Comparison of ENCODE assay signal across 8 cellular contexts in genomic region chr15:33086500-33087141, GRCh38.
DNase-seq lines count a peak whose midpoint lies in the region; ATAC-seq, FAIRE-seq and TF ChIP-seq lines count a peak whose summit lies in the region.

No MANE protein-coding gene starts in this region.

- no peak overlapping the region for H3K27ac ChIP-seq in astrocyte (ENCODE audit: low read depth, low read length)

- H3K4me3 Mint-ChIP-seq in activated T-cell treated with anti-CD3 and anti-CD28 coated beads, Interleukin-2, amount 50 U/mL, for 4 hours: no peak overlapping the region
- no peak overlapping the region for H3K4me3 Mint-ChIP-seq in astrocyte (ENCODE audit: unreplicated experiment)
- no peak overlapping the region for H3K4me3 Mint-ChIP-seq in activated T-helper 1 cell treated with anti-CD3 and anti-CD28 coated beads, Interleukin-12 subunit alpha, Interleukin-12 subunit beta, Interleukin-2, Interleukin-4 antibody, amounts not matched to agents 30 ng/mL and 10 ng/mL and 1 ng/mL, durations not matched to agents 14 hours and 24 hours and 36 hours

- no peaks in the 10 kb centered on the region for H3K27me3 ChIP-seq in astrocyte (ENCODE audit: insufficient read depth, low read length)
- H3K27me3 ChIP-seq in kidney epithelial cell (ENCODE audit: control insufficient read depth, insufficient read depth, low read length): no peaks in the 10 kb centered on the region

- H3K4me2 ChIP-seq in astrocyte (ENCODE audit: low read length): no peak overlapping the region

- H4K20me1 ChIP-seq in astrocyte (ENCODE audit: insufficient read depth, low read length): no peaks in the 10 kb centered on the region

- intact Hi-C loops in activated T-helper 1 cell treated with anti-CD3 and anti-CD28 coated beads, Interleukin-12 subunit alpha, Interleukin-12 subunit beta, Interleukin-2, Interleukin-4 antibody, amounts not matched to agents 30 ng/mL and 10 ng/mL and 1 ng/mL, durations not matched to agents 14 hours and 24 hours and 36 hours (cut with micrococcal nuclease): loop anchor here (1.0 to 10.0 kb wide), 5 partner anchors 46 to 614 kb away; no protein-coding TSS in a partner anchor

- H3K27ac Mint-ChIP-seq in astrocyte (ENCODE audit: unreplicated experiment): no peak overlapping the region
- H3K27ac Mint-ChIP-seq in activated T-helper 1 cell treated with anti-CD3 and anti-CD28 coated beads, Interleukin-12 subunit alpha, Interleukin-12 subunit beta, Interleukin-2, Interleukin-4 antibody, amounts not matched to agents 30 ng/mL and 10 ng/mL and 1 ng/mL, durations not matched to agents 14 hours and 24 hours and 36 hours: no peak overlapping the region

- no peaks in the 10 kb centered on the region for H3K36me3 Mint-ChIP-seq in activated T-cell treated with anti-CD3 and anti-CD28 coated beads, Interleukin-2, amount 50 U/mL, for 4 hours (ENCODE audit: insufficient read depth)
- no peaks in the 10 kb centered on the region for H3K36me3 Mint-ChIP-seq in astrocyte (ENCODE audit: low read depth, unreplicated experiment)
- H3K36me3 Mint-ChIP-seq in activated T-helper 1 cell treated with anti-CD3 and anti-CD28 coated beads, Interleukin-12 subunit alpha, Interleukin-12 subunit beta, Interleukin-2, Interleukin-4 antibody, amounts not matched to agents 30 ng/mL and 10 ng/mL and 1 ng/mL, durations not matched to agents 14 hours and 24 hours and 36 hours (ENCODE audit: low read depth): no peaks in the 10 kb centered on the region

- no peaks in the 10 kb centered on the region for H3K9me3 ChIP-seq in astrocyte (ENCODE audit: insufficient read depth, low read depth, low read length)

- FAIRE-seq in astrocyte (lab: Jason Lieb, UNC): peak; percentile 97

- H3K4me3 ChIP-seq in astrocyte (ENCODE audit: insufficient read depth, low read depth, low read length) (no peak overlapping the region), kidney epithelial cell (ENCODE audit: low read depth, low read length) (no peak overlapping the region)

- H3K79me2 ChIP-seq in astrocyte (ENCODE audit: insufficient read depth, low read length): no peaks in the 10 kb centered on the region

- H3K36me3 ChIP-seq in astrocyte (ENCODE audit: insufficient read depth, low read length): no peaks in the 10 kb centered on the region
- no peaks in the 10 kb centered on the region for H3K36me3 ChIP-seq in kidney epithelial cell (ENCODE audit: control insufficient read depth, insufficient read depth, low read length)

- ATAC-seq in activated T-cell treated with anti-CD3 and anti-CD28 coated beads, Interleukin-2, amount 50 U/mL, for 4 hours: peak; percentile 51 to 70
- ATAC-seq in HG03108 (IDR thresholded peaks at IDR 0.05; ENCODE audit: unreplicated experiment): no peak

- H3K9ac ChIP-seq in astrocyte (ENCODE audit: low read length): peak overlapping the region; percentile 9

- H2AFZ ChIP-seq in astrocyte (ENCODE audit: low read depth, low read length): no peak overlapping the region

- H3K27me3 Mint-ChIP-seq in activated T-cell treated with anti-CD3 and anti-CD28 coated beads, Interleukin-2, amount 50 U/mL, for 4 hours (ENCODE audit: low read depth): no peaks in the 10 kb centered on the region
- H3K27me3 Mint-ChIP-seq in astrocyte (ENCODE audit: low read depth, unreplicated experiment): no peaks in the 10 kb centered on the region
- peaks cover 4% of the 10 kb centered on the region for H3K27me3 Mint-ChIP-seq in activated T-helper 1 cell treated with anti-CD3 and anti-CD28 coated beads, Interleukin-12 subunit alpha, Interleukin-12 subunit beta, Interleukin-2, Interleukin-4 antibody, amounts not matched to agents 30 ng/mL and 10 ng/mL and 1 ng/mL, durations not matched to agents 14 hours and 24 hours and 36 hours (ENCODE audit: insufficient read depth)

- no peak for DNase-seq in activated T-cell treated with anti-CD3 and anti-CD28 coated beads, Interleukin-2, amount 50 U/mL, for 4 hours
- DNase-seq in activated T-cell treated with anti-CD3 and anti-CD28 coated beads for 4 hours (no peak), NCI-H1417 (lab: John Stamatoyannopoulos, UW) (peak; percentile 11 to 75 (median 30)), astrocyte (ENCODE audit: low read depth) (peak; percentile 60), kidney epithelial cell (ENCODE audit: low read depth) (no peak), cortex of kidney (lab: John Stamatoyannopoulos, UW) (no peak)
- DNase-seq in activated T-helper 1 cell treated with anti-CD3 and anti-CD28 coated beads, Interleukin-12 subunit alpha, Interleukin-12 subunit beta, Interleukin-2, Interleukin-4 antibody, amounts not matched to agents 30 ng/mL and 10 ng/mL and 1 ng/mL, durations not matched to agents 14 hours and 24 hours and 36 hours (ENCODE audit: low spot score): no peak

- peaks cover 8% of the 10 kb centered on the region for H3K4me1 ChIP-seq in astrocyte (ENCODE audit: insufficient read depth, low read length)

- H3K4me1 Mint-ChIP-seq in activated T-cell treated with anti-CD3 and anti-CD28 coated beads, Interleukin-2, amount 50 U/mL, for 4 hours (ENCODE audit: low read depth): peaks cover 5% of the 10 kb centered on the region
- H3K4me1 Mint-ChIP-seq in astrocyte (ENCODE audit: low read depth, unreplicated experiment): peaks cover 19% of the 10 kb centered on the region
- no peaks in the 10 kb centered on the region for H3K4me1 Mint-ChIP-seq in activated T-helper 1 cell treated with anti-CD3 and anti-CD28 coated beads, Interleukin-12 subunit alpha, Interleukin-12 subunit beta, Interleukin-2, Interleukin-4 antibody, amounts not matched to agents 30 ng/mL and 10 ng/mL and 1 ng/mL, durations not matched to agents 14 hours and 24 hours and 36 hours (ENCODE audit: low read depth)

- H3K9me3 Mint-ChIP-seq in activated T-cell treated with anti-CD3 and anti-CD28 coated beads, Interleukin-2, amount 50 U/mL, for 4 hours: no peaks in the 10 kb centered on the region
- no peaks in the 10 kb centered on the region for H3K9me3 Mint-ChIP-seq in astrocyte (ENCODE audit: unreplicated experiment)
- H3K9me3 Mint-ChIP-seq in activated T-helper 1 cell treated with anti-CD3 and anti-CD28 coated beads, Interleukin-12 subunit alpha, Interleukin-12 subunit beta, Interleukin-2, Interleukin-4 antibody, amounts not matched to agents 30 ng/mL and 10 ng/mL and 1 ng/mL, durations not matched to agents 14 hours and 24 hours and 36 hours: no peaks in the 10 kb centered on the region

- TF ChIP-seq CTCF in astrocyte (IDR thresholded peaks at IDR 0.05; ENCODE audit: insufficient read depth, low read depth, low read length) (peak; percentile 73), kidney epithelial cell (IDR thresholded peaks at IDR 0.05; ENCODE audit: insufficient read depth, low read length, poor library complexity, severe bottlenecking) (peak; percentile 43)

Comparison
In these comparisons a context has a peak if more than half of its experiments do, and no peak if none do; other contexts are left out.
1. DNase-seq: peak in NCI-H1417 (3 of 3) and astrocyte (single experiment); none in activated T-cell treated with anti-CD3 and anti-CD28 coated beads, Interleukin-2, amount 50 U/mL, for 4 hours (single experiment), activated T-cell treated with anti-CD3 and anti-CD28 coated beads for 4 hours (single experiment), kidney epithelial cell (single experiment), activated T-helper 1 cell treated with anti-CD3 and anti-CD28 coated beads, Interleukin-12 subunit alpha, Interleukin-12 subunit beta, Interleukin-2, Interleukin-4 antibody, amounts not matched to agents 30 ng/mL and 10 ng/mL and 1 ng/mL, durations not matched to agents 14 hours and 24 hours and 36 hours (single experiment) and cortex of kidney (single experiment).